In the genomic region with DNA sequence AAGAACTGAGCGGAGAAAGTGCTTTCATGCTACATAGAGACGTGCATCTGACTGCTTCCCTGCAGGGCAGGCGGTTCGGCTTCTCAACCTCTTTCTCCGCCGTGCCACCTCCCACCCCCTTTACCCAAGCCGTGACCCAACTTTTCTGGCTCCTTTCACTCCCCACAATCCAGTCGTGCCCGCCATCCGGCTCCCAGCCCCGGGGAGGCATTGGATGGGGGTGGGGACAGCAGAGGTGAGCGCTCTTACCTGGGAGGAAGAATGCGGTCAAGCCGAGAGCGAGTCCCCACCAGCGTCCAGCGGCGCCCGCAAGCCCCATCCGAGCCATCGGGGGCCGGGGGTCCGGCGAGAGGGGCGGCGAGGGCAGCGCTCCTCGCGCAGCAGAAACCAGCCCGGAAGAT, we compare ENCODE assay signal across 8 cellular contexts. TPM values are rescaled to one million over a fixed set of nuclear protein-coding genes. Genes with fewer than 3 reads are reported as not detected.
DNase-seq lines count a peak whose midpoint lies in the region; ATAC-seq and TF ChIP-seq lines count a peak whose summit lies in the region.

No MANE protein-coding gene starts in this region.

- peaks cover 0 to 3% (median 0%) of the 10 kb centered on the region in 11 donors for H3K9me3 Mint-ChIP-seq in naive thymus-derived CD4-positive, alpha-beta T cell

- TF ChIP-seq POLR2A in NB4 (IDR thresholded peaks at IDR 0.05; ENCODE audit: extremely low read depth, insufficient read length) = no peak

- H3K27me3 Mint-ChIP-seq in naive thymus-derived CD4-positive, alpha-beta T cell = peaks cover 8 to 72% (median 12%) of the 10 kb centered on the region in 5 donors

- TF ChIP-seq CTCF in NB4 (IDR thresholded peaks at IDR 0.05; ENCODE audit: low read depth, low read length) (no peak), colonic mucosa (IDR thresholded peaks at IDR 0.05) (no peak)

- H3K27ac Mint-ChIP-seq in naive thymus-derived CD4-positive, alpha-beta T cell = peak overlapping the region; percentile 34 to 87 (median 67)

- peak overlapping the region; percentile 85 to 90 for H3K9ac ChIP-seq in colonic mucosa (ENCODE audit: low read depth in 2 of 2, low read length in 2 of 2)

- H3K36me3 Mint-ChIP-seq in naive thymus-derived CD4-positive, alpha-beta T cell = no peaks in the 10 kb centered on the region

- POLR2A ChIA-PET in naive thymus-derived CD4-positive, alpha-beta T cell (lab: Charles Lee) = no interaction called here

- CTCF ChIA-PET in naive thymus-derived CD4-positive, alpha-beta T cell (lab: Charles Lee) = interaction anchor here (0.6 kb wide), 1 partner anchor 685 kb away, joined by 4 read pairs; no protein-coding TSS in a partner anchor

- DNase-seq in NCI-H2107 treated with DMSO at 0.1 percent for 48 hours (lab: John Stamatoyannopoulos, UW; ENCODE audit: unreplicated experiment) = peak; percentile 8
- DNase-seq in NCI-H2107 (lab: John Stamatoyannopoulos, UW) = no peak
- peak; percentile 42 for DNase-seq in NB4 (ENCODE audit: low read depth)
- peak; percentile 45 for DNase-seq in colonic mucosa
- DNase-seq in naive thymus-derived CD4-positive, alpha-beta T cell = peak in 4 of 9 donors; percentile 9 to 27 (median 19)

- H3K27me3 ChIP-seq in colonic mucosa = no peaks in the 10 kb centered on the region
- H3K27me3 ChIP-seq in naive thymus-derived CD4-positive, alpha-beta T cell (ENCODE audit: control insufficient read depth in 2 of 2, insufficient read depth in 2 of 2, low read length in 2 of 2) = peaks cover 0 to 4% of the 10 kb centered on the region in 2 donors

- peak overlapping the region; percentile 78 for H3K27ac ChIP-seq in colonic mucosa
- no peak overlapping the region for H3K27ac ChIP-seq in naive thymus-derived CD4-positive, alpha-beta T cell (ENCODE audit: low read depth, low read length)

- H3K4me3 ChIP-seq in NB4 (ENCODE audit: low read depth, low read length) (peak overlapping the region; percentile 79), colonic mucosa (peak overlapping the region; percentile 65)
- peak overlapping the region; percentile 66 for H3K4me3 ChIP-seq in naive thymus-derived CD4-positive, alpha-beta T cell (ENCODE audit: low read length)

- H3K9me3 ChIP-seq in colonic mucosa = no peaks in the 10 kb centered on the region
- H3K9me3 ChIP-seq in naive thymus-derived CD4-positive, alpha-beta T cell (ENCODE audit: control insufficient read depth in 2 of 3, low read length in 3 of 3) = no peaks in the 10 kb centered on the region

- peaks cover 10% of the 10 kb centered on the region for H3K4me1 ChIP-seq in colonic mucosa
- peaks cover 17 to 21% of the 10 kb centered on the region in 2 donors for H3K4me1 ChIP-seq in naive thymus-derived CD4-positive, alpha-beta T cell (ENCODE audit: control insufficient read depth in 2 of 2, insufficient read depth in 2 of 2, low read length in 2 of 2)

- H3K4me1 Mint-ChIP-seq in naive thymus-derived CD4-positive, alpha-beta T cell = peaks cover 0 to 17% (median 13%) of the 10 kb centered on the region in 7 donors

- no peaks in the 10 kb centered on the region for H3K36me3 ChIP-seq in colonic mucosa
- no peaks in the 10 kb centered on the region for H3K36me3 ChIP-seq in naive thymus-derived CD4-positive, alpha-beta T cell (ENCODE audit: control insufficient read depth in 2 of 3, insufficient read depth in 3 of 3, low read length in 3 of 3)

- peak overlapping the region; percentile 87 to 97 (median 94) for H3K4me3 Mint-ChIP-seq in naive thymus-derived CD4-positive, alpha-beta T cell

- no peak for ATAC-seq in naive thymus-derived CD4-positive, alpha-beta T cell
- no peak for ATAC-seq in HG03457 (IDR thresholded peaks at IDR 0.05; ENCODE audit: unreplicated experiment)
- ATAC-seq in HG03135 (IDR thresholded peaks at IDR 0.05; ENCODE audit: unreplicated experiment) = no peak
- ATAC-seq in HG03342 (IDR thresholded peaks at IDR 0.05; ENCODE audit: unreplicated experiment) = no peak

- intact Hi-C loops in colonic mucosa (cut with DNase I) = loop anchor here (2.0 kb wide), 1 partner anchor 61 kb away; no protein-coding TSS in a partner anchor
- intact Hi-C loops in naive thymus-derived CD4-positive, alpha-beta T cell (cut with micrococcal nuclease) = loop anchor here in 1 of 2 donors (2.0 to 10.0 kb wide), 3 partner anchors 36 to 607 kb away; a partner anchor contains a TSS

RNA-seq across cellular contexts. Expression of a gene that starts 0.8 kb away (rescaled TPM):
- total RNA-seq in colonic mucosa = 10 to 100 TPM; 53.0 to 59.9 TPM
- 1 to 10 TPM in 4 of 5 experiments, under 1 TPM in 1; 0.87 to 4.2 (median 2.4) TPM for total RNA-seq in naive thymus-derived CD4-positive, alpha-beta T cell
- 1 to 10 TPM in 1 of 2 donors, under 1 TPM in 1; 0.30 to 1.1 TPM for polyA plus RNA-seq in naive thymus-derived CD4-positive, alpha-beta T cell

Comparison
In these comparisons a context has a peak if more than half of its experiments do, and no peak if none do; other contexts are left out.
1. RNA of a gene that starts 0.8 kb away (total RNA-seq): 53.0 to 59.9 TPM in colonic mucosa; 0.87 to 4.2 TPM in naive thymus-derived CD4-positive, alpha-beta T cell; every median in the first group is over 10 times any median in the second.
2. Peak in every context shown above with its lines, with median percentiles within 50 percentile points of each other: H3K4me3 ChIP-seq.